Comparison of ENCODE assay signal across 8 cellular contexts in genomic region chr3:32664630-32665075, GRCh38. TPM values are rescaled to one million over a fixed set of nuclear protein-coding genes. Genes with fewer than 3 reads are reported as not detected.
DNase-seq lines count a peak whose midpoint lies in the region; ATAC-seq, FAIRE-seq and TF ChIP-seq lines count a peak whose summit lies in the region.
"Not testable (repeated sequence)": the region's sequence is repeated elsewhere in the genome, so short reads cannot be mapped to it uniquely, and the experiment has no call there.

No MANE protein-coding gene starts in this region.

- not testable (repeated sequence) for H3K27me3 Mint-ChIP-seq in T-helper 17 cell; nephron (ENCODE audit: low read depth)

- H3K4me3 Mint-ChIP-seq in T-helper 17 cell, nephron: not testable (repeated sequence)

- not testable (repeated sequence) for H3K4me3 ChIP-seq in choroid plexus epithelial cell (ENCODE audit: low read depth, low read length)

- not testable (repeated sequence) for H3K9me3 Mint-ChIP-seq in nephron

- intact Hi-C loops in left ventricle myocardium superior (cut with micrococcal nuclease): loop anchor here (5.0 kb wide), 1 partner anchor 152 kb away; no protein-coding TSS in a partner anchor

- not testable (repeated sequence) for H3K36me3 Mint-ChIP-seq in T-helper 17 cell (ENCODE audit: low read depth); nephron (ENCODE audit: low read depth)

- not testable (repeated sequence) for H3K27ac Mint-ChIP-seq in T-helper 17 cell, nephron

- peak; percentile 46 for TF ChIP-seq CTCF in choroid plexus epithelial cell (conservative IDR thresholded peaks at IDR 0.05; ENCODE audit: low read depth, low read length)
- peak; percentile 46 to 65 (median 54) for TF ChIP-seq CTCF in nephron (IDR thresholded peaks at IDR 0.05; ENCODE audit: unreplicated experiment in 3 of 3)

- peak; percentile 1 for DNase-seq in DMS79 (lab: John Stamatoyannopoulos, UW)
- peak; percentile 42 for DNase-seq in NCI-H345 treated with DMSO at 0.1 percent for 48 hours (lab: John Stamatoyannopoulos, UW; ENCODE audit: unreplicated experiment)
- not testable (repeated sequence) for DNase-seq in T-helper 17 cell
- DNase-seq in choroid plexus epithelial cell (ENCODE audit: low read depth): peak; percentile 78
- peak; percentile 45 for DNase-seq in left ventricle myocardium superior
- peak; percentile 54 for DNase-seq in urothelium cell line (ENCODE audit: low spot score)

- ATAC-seq in HG03520 (IDR thresholded peaks at IDR 0.05; ENCODE audit: unreplicated experiment) (peak; percentile 48), T-helper 17 cell (peak; percentile 63), left ventricle myocardium superior (peak; percentile 71)

- FAIRE-seq in urothelium cell line (lab: Jason Lieb, UNC): not testable (repeated sequence)

- not testable (repeated sequence) for H3K4me1 Mint-ChIP-seq in T-helper 17 cell, nephron

- H3K9me3 ChIP-seq in T-helper 17 cell (ENCODE audit: control insufficient read depth, low read length, poor library complexity, severe bottlenecking): not testable (repeated sequence)

RNA-seq across cellular contexts. Expression of gene CNOT10, which starts 20.3 kb away (rescaled TPM):
- 10 to 100 TPM; 41.2 to 41.7 TPM for total RNA-seq in T-helper 17 cell
- 15.5 TPM for total RNA-seq in left ventricle myocardium superior
